ENCODE assay signal across 29 cellular contexts in the genomic region with DNA sequence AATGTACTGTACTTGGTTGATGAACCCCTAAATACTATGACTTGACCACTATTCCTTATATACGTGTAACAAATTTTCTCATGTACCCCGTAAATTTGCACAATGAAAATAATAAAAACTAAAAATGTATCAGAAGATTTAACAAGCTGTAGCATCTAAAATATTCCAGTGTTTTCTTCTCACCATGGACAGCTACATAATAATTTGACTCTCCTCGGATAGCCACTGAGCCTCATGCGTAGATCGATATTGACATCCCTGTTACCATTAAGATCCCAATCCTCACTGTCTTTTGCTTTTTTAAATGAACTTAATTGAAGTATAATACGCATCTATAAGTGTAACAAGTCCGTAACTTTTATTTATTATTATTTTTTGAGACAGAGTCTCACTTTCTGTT.
"Had no signal": no experiment of that assay in that cellular context is flagged by ENCODE, and none has a peak within 500 bp of the region (broad histone marks: within the 10 kb centered on the region; RNA-seq: fewer than 3 reads in every experiment).

No MANE protein-coding gene starts in this region.

- H3K4me3 ChIP-seq: colonic mucosa, coronary artery, dorsolateral prefrontal cortex, esophagus muscularis mucosa, esophagus squamous epithelium, gastrocnemius medialis, gastroesophageal sphincter, heart right ventricle, hepatocyte had no signal

- H3K4me2 ChIP-seq: hepatocyte had no signal

- H3K27ac Mint-ChIP-seq: dendritic cell treated with granulocyte-macrophage colony-stimulating factor and Interleukin-4, amounts not matched to agents 40 ng/mL and 50 ng/mL, for 4 days; effector memory CD8-positive, alpha-beta T cell; endodermal cell had no signal

- H3K4me3 Mint-ChIP-seq: dendritic cell treated with granulocyte-macrophage colony-stimulating factor and Interleukin-4, amounts not matched to agents 40 ng/mL and 50 ng/mL, for 4 days; effector memory CD8-positive, alpha-beta T cell; endodermal cell had no signal

- H3K9me3 Mint-ChIP-seq: dendritic cell treated with granulocyte-macrophage colony-stimulating factor and Interleukin-4, amounts not matched to agents 40 ng/mL and 50 ng/mL, for 4 days; effector memory CD8-positive, alpha-beta T cell; endodermal cell had no signal

- FAIRE-seq: endometrium, endothelial cell of umbilical vein, frontal cortex had no signal

- ATAC-seq: effector memory CD8-positive, alpha-beta T cell; esophagus mucosa; foreskin keratinocyte; gastrocnemius medialis; gastroesophageal sphincter; heart right ventricle had no signal

- DNase-seq: colonic mucosa; cortex of kidney; dermis blood vessel endothelial cell; dorsolateral prefrontal cortex; effector CD4-positive, alpha-beta T cell; effector CD8-positive, alpha-beta T cell; effector memory CD4-positive, alpha-beta T cell; effector memory CD8-positive, alpha-beta T cell; endodermal cell; erythroblast; esophagus squamous epithelium; foreskin fibroblast; foreskin keratinocyte; foreskin melanocyte; gastrocnemius medialis; glutamatergic neuron; head of caudate nucleus; heart right ventricle; hippocampal formation had no signal

- H3K27me3 ChIP-seq: colonic mucosa, dorsolateral prefrontal cortex, esophagus muscularis mucosa, esophagus squamous epithelium, foreskin keratinocyte, gastrocnemius medialis, gastroesophageal sphincter, hepatocyte had no signal

- H3K9me3 ChIP-seq: colonic mucosa, esophagus muscularis mucosa, esophagus squamous epithelium, gastrocnemius medialis, gastroesophageal sphincter, heart right ventricle had no signal

- H3K27ac ChIP-seq: colonic mucosa, coronary artery, dorsolateral prefrontal cortex, epithelial cell of prostate, esophagus muscularis mucosa, esophagus squamous epithelium, foreskin keratinocyte, gastrocnemius medialis, gastroesophageal sphincter, heart right ventricle, hepatocyte had no signal

- H3K4me1 ChIP-seq: colonic mucosa, esophagus muscularis mucosa, esophagus squamous epithelium, foreskin keratinocyte, gastrocnemius medialis, gastroesophageal sphincter, heart right ventricle had no signal

- H3K79me2 ChIP-seq: hepatocyte had no signal

- H2AFZ ChIP-seq: hepatocyte had no signal

- H3K36me3 ChIP-seq: colonic mucosa, esophagus muscularis mucosa, esophagus squamous epithelium, gastrocnemius medialis, gastroesophageal sphincter, heart right ventricle had no signal
